Comparison of ENCODE assay signal across 8 cellular contexts in genomic region chr3:30644615-30645014, GRCh38. TPM values are rescaled to one million over a fixed set of nuclear protein-coding genes. Genes with fewer than 3 reads are reported as not detected.
DNase-seq lines count a peak whose midpoint lies in the region; ATAC-seq and TF ChIP-seq lines count a peak whose summit lies in the region.

No MANE protein-coding gene starts in this region.

- ATAC-seq in GM18519 (IDR thresholded peaks at IDR 0.05; ENCODE audit: low FRiP score, unreplicated experiment) = peak; percentile 56
- peak; percentile 75 for ATAC-seq in HG02840 (IDR thresholded peaks at IDR 0.05; ENCODE audit: low FRiP score, unreplicated experiment)

- no peak for TF ChIP-seq CTCF in cardiac fibroblast (IDR thresholded peaks at IDR 0.05; ENCODE audit: low read depth, low read length)

- DNase-seq in OCI-M1 (lab: John Stamatoyannopoulos, UW) (peak; percentile 17), cardiac fibroblast (ENCODE audit: low read depth in 2 of 2) (peak; percentile 76 to 86), myocyte (ENCODE audit: low read depth) (peak; percentile 70), DMS153 treated with DMSO at 0.1 percent for 48 hours (lab: John Stamatoyannopoulos, UW; ENCODE audit: unreplicated experiment) (no peak), LoVo (ENCODE audit: low spot score) (no peak), hippocampal formation (lab: John Stamatoyannopoulos, UW) (no peak)

- H3K4me3 ChIP-seq in cardiac fibroblast (replicated peaks in 1 of 2; ENCODE audit: low read depth in 2 of 2, low read length in 2 of 2) = no peak overlapping the region

RNA-seq across cellular contexts. Expression of gene TGFBR2, which starts 38.2 kb away (rescaled TPM):
- total RNA-seq in myocyte = 102 and 106 TPM in 2 replicates
- polyA plus RNA-seq in myocyte (2012) = 109 TPM

Comparison
In these comparisons a context has a peak if more than half of its experiments do, and no peak if none do; other contexts are left out.
1. DNase-seq: peak in OCI-M1 (single experiment), cardiac fibroblast (2 of 2) and myocyte (single experiment); none in DMS153 treated with DMSO at 0.1 percent for 48 hours (single experiment), LoVo (single experiment) and hippocampal formation (0 of 2).